ENCODE assay signal across 11 cellular contexts in genomic region chr17:72931163-72931562, GRCh38.
DNase-seq lines count a peak whose midpoint lies in the region; ATAC-seq and TF ChIP-seq lines count a peak whose summit lies in the region.
"Had no signal": no experiment of that assay in that cellular context is flagged by ENCODE, and none has a peak within 500 bp of the region (broad histone marks: within the 10 kb centered on the region; RNA-seq: fewer than 3 reads in every experiment).

No MANE protein-coding gene starts in this region.

- in situ Hi-C loops in GM13977 (cut with MboI; ENCODE audit: low pct_unique_long_range_greater_than_20kb, low sequenced_read_pairs, unreplicated experiment), result no loop called here

- TF ChIP-seq POLR2A in uterus (IDR thresholded peaks at IDR 0.05), result no peak

- no peaks in the 10 kb centered on the region for H3K27me3 Mint-ChIP-seq in activated CD4-positive, alpha-beta T cell treated with anti-CD3 and anti-CD28 coated beads, Interleukin-2, amount 10 ng/mL, durations not matched to agents 24 days and 14 days
- H3K27me3 Mint-ChIP-seq in activated CD4-positive, alpha-beta memory T cell treated with anti-CD3 and anti-CD28 coated beads, Interleukin-2, amount 10 ng/mL, durations not matched to agents 7 days and 5 days, result no peaks in the 10 kb centered on the region
- H3K27me3 Mint-ChIP-seq: B cell had no signal

- DNase-seq in activated CD4-positive, alpha-beta T cell treated with anti-CD3 and anti-CD28 coated beads, Interleukin-2, amount 10 ng/mL, durations not matched to agents 24 days and 14 days, result peak; percentile 72
- DNase-seq in activated CD4-positive, alpha-beta T cell treated with anti-CD3 and anti-CD28 coated beads, Interleukin-2, amount 50 U/mL, for 1 hour, result no peak
- DNase-seq in activated CD4-positive, alpha-beta memory T cell treated with anti-CD3 and anti-CD28 coated beads, Interleukin-2, amount 10 ng/mL, durations not matched to agents 7 days and 5 days, result peak; percentile 18
- DNase-seq in stimulated activated effector memory CD8-positive, alpha-beta T cell treated with anti-CD3 and anti-CD28 coated beads, Interleukin-12 subunit alpha, Interleukin-12 subunit beta, amount 100 ng/mL, for 72 hours (ENCODE audit: low spot score in 2 of 2), result no peak
- DNase-seq in uterus (no peak), SJCRH30 (no peak), GM13977 (ENCODE audit: low spot score) (no peak)
- DNase-seq: spleen had no signal

- H3K27ac ChIP-seq in uterus (no peak overlapping the region), SJCRH30 (no peak overlapping the region)
- H3K27ac ChIP-seq: spleen had no signal

- H3K36me3 ChIP-seq in uterus, result no peaks in the 10 kb centered on the region
- no peaks in the 10 kb centered on the region for H3K36me3 ChIP-seq in SJCRH30

- no peak overlapping the region for H3K27ac Mint-ChIP-seq in activated CD4-positive, alpha-beta T cell treated with anti-CD3 and anti-CD28 coated beads, Interleukin-2, amount 10 ng/mL, durations not matched to agents 24 days and 14 days
- H3K27ac Mint-ChIP-seq in activated CD4-positive, alpha-beta memory T cell treated with anti-CD3 and anti-CD28 coated beads, Interleukin-2, amount 10 ng/mL, durations not matched to agents 7 days and 5 days, result no peak overlapping the region
- H3K27ac Mint-ChIP-seq in stimulated activated effector memory CD8-positive, alpha-beta T cell treated with anti-CD3 and anti-CD28 coated beads, Interleukin-12 subunit alpha, Interleukin-12 subunit beta, amount 100 ng/mL, for 72 hours, result peak overlapping the region; percentile 36
- H3K27ac Mint-ChIP-seq: B cell had no signal

- peaks cover 14% of the 10 kb centered on the region for H3K4me1 Mint-ChIP-seq in activated CD4-positive, alpha-beta T cell treated with anti-CD3 and anti-CD28 coated beads, Interleukin-2, amount 10 ng/mL, durations not matched to agents 24 days and 14 days
- H3K4me1 Mint-ChIP-seq in activated CD4-positive, alpha-beta memory T cell treated with anti-CD3 and anti-CD28 coated beads, Interleukin-2, amount 10 ng/mL, durations not matched to agents 7 days and 5 days, result peaks cover 15% of the 10 kb centered on the region
- H3K4me1 Mint-ChIP-seq in stimulated activated effector memory CD8-positive, alpha-beta T cell treated with anti-CD3 and anti-CD28 coated beads, Interleukin-12 subunit alpha, Interleukin-12 subunit beta, amount 100 ng/mL, for 72 hours, result peaks cover 16% of the 10 kb centered on the region

- H3K9me3 Mint-ChIP-seq in activated CD4-positive, alpha-beta T cell treated with anti-CD3 and anti-CD28 coated beads, Interleukin-2, amount 10 ng/mL, durations not matched to agents 24 days and 14 days, result no peaks in the 10 kb centered on the region
- no peaks in the 10 kb centered on the region for H3K9me3 Mint-ChIP-seq in activated CD4-positive, alpha-beta memory T cell treated with anti-CD3 and anti-CD28 coated beads, Interleukin-2, amount 10 ng/mL, durations not matched to agents 7 days and 5 days
- no peaks in the 10 kb centered on the region for H3K9me3 Mint-ChIP-seq in stimulated activated effector memory CD8-positive, alpha-beta T cell treated with anti-CD3 and anti-CD28 coated beads, Interleukin-12 subunit alpha, Interleukin-12 subunit beta, amount 100 ng/mL, for 72 hours

- POLR2A ChIA-PET in activated CD4-positive, alpha-beta memory T cell treated with anti-CD3 and anti-CD28 coated beads, Interleukin-2, amount 10 ng/mL, durations not matched to agents 7 days and 5 days (lab: Charles Lee), result no interaction called here

- intact Hi-C loops in activated CD4-positive, alpha-beta T cell treated with anti-CD3 and anti-CD28 coated beads, Interleukin-2, amount 10 ng/mL, durations not matched to agents 24 days and 14 days (cut with micrococcal nuclease), result no loop called here
- intact Hi-C loops in uterus (cut with DNase I; ENCODE audit: low total_unique reads), result no loop called here

- no peaks in the 10 kb centered on the region for H3K4me1 ChIP-seq in uterus
- no peaks in the 10 kb centered on the region for H3K4me1 ChIP-seq in SJCRH30

- no peaks in the 10 kb centered on the region for H3K9me3 ChIP-seq in uterus
- H3K9me3 ChIP-seq in SJCRH30 (replicated peaks), result no peaks in the 10 kb centered on the region
- H3K9me3 ChIP-seq: spleen had no signal

- TF ChIP-seq CTCF in uterus (IDR thresholded peaks at IDR 0.05), result no peak
- TF ChIP-seq CTCF in GM13977 (IDR thresholded peaks at IDR 0.05; ENCODE audit: extremely low read depth, insufficient read depth, missing control alignments), result no peak

- no peak overlapping the region for H3K4me3 Mint-ChIP-seq in activated CD4-positive, alpha-beta T cell treated with anti-CD3 and anti-CD28 coated beads, Interleukin-2, amount 10 ng/mL, durations not matched to agents 24 days and 14 days
- H3K4me3 Mint-ChIP-seq in activated CD4-positive, alpha-beta memory T cell treated with anti-CD3 and anti-CD28 coated beads, Interleukin-2, amount 10 ng/mL, durations not matched to agents 7 days and 5 days, result no peak overlapping the region
- no peak overlapping the region for H3K4me3 Mint-ChIP-seq in stimulated activated effector memory CD8-positive, alpha-beta T cell treated with anti-CD3 and anti-CD28 coated beads, Interleukin-12 subunit alpha, Interleukin-12 subunit beta, amount 100 ng/mL, for 72 hours
- H3K4me3 Mint-ChIP-seq: B cell had no signal

- H3K27me3 ChIP-seq in uterus (no peaks in the 10 kb centered on the region), SJCRH30 (no peaks in the 10 kb centered on the region)
- H3K27me3 ChIP-seq: spleen had no signal

- CTCF ChIA-PET in activated CD4-positive, alpha-beta memory T cell treated with anti-CD3 and anti-CD28 coated beads, Interleukin-2, amount 10 ng/mL, durations not matched to agents 7 days and 5 days (lab: Charles Lee), result interaction anchor here (1.0 kb wide), 1 partner anchor 203 kb away, joined by 3 read pairs; no protein-coding TSS in a partner anchor

- H3K4me3 ChIP-seq in uterus, result no peak overlapping the region
- no peak overlapping the region for H3K4me3 ChIP-seq in SJCRH30
- H3K4me3 ChIP-seq: spleen had no signal

- no peaks in the 10 kb centered on the region for H3K36me3 Mint-ChIP-seq in activated CD4-positive, alpha-beta T cell treated with anti-CD3 and anti-CD28 coated beads, Interleukin-2, amount 10 ng/mL, durations not matched to agents 24 days and 14 days (ENCODE audit: low read depth)
- no peaks in the 10 kb centered on the region for H3K36me3 Mint-ChIP-seq in activated CD4-positive, alpha-beta memory T cell treated with anti-CD3 and anti-CD28 coated beads, Interleukin-2, amount 10 ng/mL, durations not matched to agents 7 days and 5 days (ENCODE audit: low read depth)
- H3K36me3 Mint-ChIP-seq in stimulated activated effector memory CD8-positive, alpha-beta T cell treated with anti-CD3 and anti-CD28 coated beads, Interleukin-12 subunit alpha, Interleukin-12 subunit beta, amount 100 ng/mL, for 72 hours, result no peaks in the 10 kb centered on the region

- ATAC-seq in HG02588 (IDR thresholded peaks at IDR 0.05; ENCODE audit: unreplicated experiment), result peak; percentile 77
- peak; percentile 77 for ATAC-seq in stimulated activated effector memory CD8-positive, alpha-beta T cell treated with anti-CD3 and anti-CD28 coated beads, Interleukin-12 subunit alpha, Interleukin-12 subunit beta, amount 100 ng/mL, for 72 hours
- ATAC-seq: Right ventricle myocardium inferior had no signal

Comparison
In these comparisons a context has a peak if more than half of its experiments do, and no peak if none do; other contexts are left out.
1. DNase-seq: peak in activated CD4-positive, alpha-beta T cell treated with anti-CD3 and anti-CD28 coated beads, Interleukin-2, amount 10 ng/mL, durations not matched to agents 24 days and 14 days (single experiment) and activated CD4-positive, alpha-beta memory T cell treated with anti-CD3 and anti-CD28 coated beads, Interleukin-2, amount 10 ng/mL, durations not matched to agents 7 days and 5 days (single experiment); none in activated CD4-positive, alpha-beta T cell treated with anti-CD3 and anti-CD28 coated beads, Interleukin-2, amount 50 U/mL, for 1 hour (single experiment), stimulated activated effector memory CD8-positive, alpha-beta T cell treated with anti-CD3 and anti-CD28 coated beads, Interleukin-12 subunit alpha, Interleukin-12 subunit beta, amount 100 ng/mL, for 72 hours (0 of 2), uterus (0 of 2), SJCRH30 (0 of 2) and GM13977 (single experiment).